Comparison of ENCODE assay signal across 8 cellular contexts in genomic region chr17:49850772-49851386, GRCh38.
DNase-seq lines count a peak whose midpoint lies in the region; ATAC-seq, FAIRE-seq and TF ChIP-seq lines count a peak whose summit lies in the region.

No MANE protein-coding gene starts in this region.

- FAIRE-seq in D721Med (lab: Jason Lieb, UNC), result no peak

- H3K4me3 Mint-ChIP-seq in activated naive CD8-positive, alpha-beta T cell, result peak overlapping the region; percentile 88

- H3K36me3 Mint-ChIP-seq in activated naive CD8-positive, alpha-beta T cell, result no peaks in the 10 kb centered on the region

- no peaks in the 10 kb centered on the region for H3K27me3 Mint-ChIP-seq in activated naive CD8-positive, alpha-beta T cell

- TF ChIP-seq CTCF in D721Med (IDR thresholded peaks at IDR 0.05; ENCODE audit: insufficient read depth, missing control alignments), result no peak

- H3K4me1 Mint-ChIP-seq in activated naive CD8-positive, alpha-beta T cell (ENCODE audit: low read depth), result peaks cover 17% of the 10 kb centered on the region

- H3K27ac Mint-ChIP-seq in activated naive CD8-positive, alpha-beta T cell, result peak overlapping the region; percentile 84

- no peak for ATAC-seq in stimulated activated naive CD8-positive, alpha-beta T cell treated with anti-CD3 and anti-CD28 coated beads, Interleukin-15, Interleukin-2, amounts not matched to agents 100 U/mL and 50 U/mL, for 24 hours

- DNase-seq in activated CD4-positive, alpha-beta T cell treated with anti-CD3 and anti-CD28 coated beads, Interleukin-2, amount 50 U/mL, for 48 hours, result peak; percentile 11 to 17
- DNase-seq in activated CD4-positive, alpha-beta T cell treated with anti-CD3 and anti-CD28 coated beads for 4 hours, result no peak
- DNase-seq in iPS-NIHi11 (ENCODE audit: low spot score), result peak; percentile 49
- peak; percentile 26 for DNase-seq in stimulated activated naive CD8-positive, alpha-beta T cell treated with anti-CD3 and anti-CD28 coated beads, Interleukin-15, Interleukin-2, amounts not matched to agents 100 U/mL and 50 U/mL, for 24 hours
- DNase-seq in SKM-1 treated with dmso at 0.1 percent for 144 hours (lab: John Stamatoyannopoulos, UW; ENCODE audit: unreplicated experiment), result no peak
- no peak for DNase-seq in COLO668 (lab: John Stamatoyannopoulos, UW; ENCODE audit: unreplicated experiment)
- no peak for DNase-seq in D721Med (ENCODE audit: insufficient read length, low spot score)

- no peaks in the 10 kb centered on the region for H3K9me3 Mint-ChIP-seq in activated naive CD8-positive, alpha-beta T cell (ENCODE audit: low read depth)

Comparison
In these comparisons a context has a peak if more than half of its experiments do, and no peak if none do; other contexts are left out.
1. DNase-seq: peak in activated CD4-positive, alpha-beta T cell treated with anti-CD3 and anti-CD28 coated beads, Interleukin-2, amount 50 U/mL, for 48 hours (2 of 2), iPS-NIHi11 (single experiment) and stimulated activated naive CD8-positive, alpha-beta T cell treated with anti-CD3 and anti-CD28 coated beads, Interleukin-15, Interleukin-2, amounts not matched to agents 100 U/mL and 50 U/mL, for 24 hours (single experiment); none in activated CD4-positive, alpha-beta T cell treated with anti-CD3 and anti-CD28 coated beads for 4 hours (0 of 2), SKM-1 treated with dmso at 0.1 percent for 144 hours (single experiment), COLO668 (single experiment) and D721Med (single experiment).